In the genomic region with DNA sequence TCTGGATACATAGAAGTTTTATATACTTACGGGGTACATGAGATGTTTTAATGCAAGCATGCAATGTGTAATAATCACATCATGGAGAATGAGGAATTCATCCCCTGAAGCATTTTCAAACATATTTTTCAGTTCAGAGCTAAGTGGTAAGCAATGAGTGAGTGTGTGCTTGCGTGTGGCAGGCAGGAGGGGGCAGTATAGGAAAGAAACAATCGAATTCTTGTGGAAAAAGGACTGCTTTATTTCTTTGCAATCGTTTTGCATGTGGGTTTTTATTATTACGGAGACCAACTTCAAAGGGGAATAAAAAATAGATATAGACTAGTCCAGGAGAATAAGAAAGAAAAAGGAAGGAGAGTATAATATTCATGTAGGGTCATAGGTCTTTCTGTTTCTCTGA, we compare ENCODE assay signal across 8 cellular contexts.
A peak's percentile ranks its signal among the peaks of the same experiment; 100 is the strongest.
DNase-seq lines count a peak whose midpoint lies in the region; ATAC-seq and TF ChIP-seq lines count a peak whose summit lies in the region.

No MANE protein-coding gene starts in this region.

- TF ChIP-seq CTCF in AG04450 (IDR thresholded peaks at IDR 0.05; ENCODE audit: low read depth, low read length): peak; percentile 53
- peak; percentile 33 to 52 for TF ChIP-seq CTCF in fibroblast of lung (conservative IDR thresholded peaks at IDR 0.05 in 1 of 2, IDR thresholded peaks at IDR 0.05 in 1 of 2; ENCODE audit: low read depth in 1 of 2, low read length in 2 of 2)

- no peaks in the 10 kb centered on the region for H3K79me2 ChIP-seq in fibroblast of lung (ENCODE audit: control insufficient read depth, insufficient read depth, low read length)

- no peaks in the 10 kb centered on the region for H4K20me1 ChIP-seq in fibroblast of lung (ENCODE audit: control insufficient read depth, extremely low read depth, insufficient read depth, low read length)

- no peak overlapping the region for H3K27ac ChIP-seq in AG04450 (ENCODE audit: low read depth, low read length)
- H3K27ac ChIP-seq in fibroblast of lung (ENCODE audit: insufficient read depth, low read length): no peak overlapping the region

- no peak overlapping the region for H3K9ac ChIP-seq in fibroblast of lung (ENCODE audit: insufficient read depth, low read length)

- no peaks in the 10 kb centered on the region for H3K4me1 ChIP-seq in fibroblast of lung (ENCODE audit: control insufficient read depth, extremely low read depth, insufficient read depth, low read length)

- POLR2A ChIA-PET in AG04450 (lab: Yijun Ruan, JAX): no interaction called here

- H3K36me3 ChIP-seq in fibroblast of lung (ENCODE audit: control insufficient read depth, insufficient read depth, low read length): no peaks in the 10 kb centered on the region

- H2AFZ ChIP-seq in fibroblast of lung (ENCODE audit: low read length): no peak overlapping the region

- DNase-seq in AG04450 (ENCODE audit: low read depth, low spot score) (no peak), Kasumi-1 (lab: John Stamatoyannopoulos, UW) (peak; percentile 45), fibroblast of lung (ENCODE audit: low read depth in 2 of 2) (peak in 1 of 2 donors; percentile 3), SHP77 treated with DMSO at 0.1 percent for 48 hours (lab: John Stamatoyannopoulos, UW) (no peak)
- no peak for DNase-seq in activated CD8-positive, alpha-beta memory T cell treated with anti-CD3 and anti-CD28 coated beads, Interleukin-2, amount 50 U/mL, for 4 hours

- peak; percentile 34 for ATAC-seq in GM18867 (IDR thresholded peaks at IDR 0.05; ENCODE audit: unreplicated experiment)
- no peak for ATAC-seq in GM21381 (IDR thresholded peaks at IDR 0.05; ENCODE audit: unreplicated experiment)
- ATAC-seq in GM18873 (IDR thresholded peaks at IDR 0.05; ENCODE audit: low FRiP score, unreplicated experiment): no peak

- H3K4me3 ChIP-seq in AG04450 (ENCODE audit: low read depth, low read length) (no peak overlapping the region), fibroblast of lung (replicated peaks in 1 of 4; ENCODE audit: control extremely low read depth in 1 of 4, insufficient read depth in 1 of 4, low read depth in 3 of 4, low read length in 4 of 4) (no peak overlapping the region)

- CTCF ChIA-PET in AG04450 (lab: Charles Lee): interaction anchor here (0.6 to 1.7 kb wide), 6 partner anchors 8 to 233 kb away, joined by 3 to 9 read pairs (median 4); no protein-coding TSS in a partner anchor

- H3K27me3 ChIP-seq in AG04450 (ENCODE audit: control insufficient read depth, insufficient read depth, low read length) (no peaks in the 10 kb centered on the region), fibroblast of lung (ENCODE audit: control insufficient read depth, insufficient read depth, low read length) (no peaks in the 10 kb centered on the region)

- H3K9me3 ChIP-seq in AG04450 (ENCODE audit: control insufficient read depth, insufficient read depth, low read length): peaks cover 3% of the 10 kb centered on the region; the same call in 1 of the 2 replicates
- no peaks in the 10 kb centered on the region for H3K9me3 ChIP-seq in fibroblast of lung (ENCODE audit: control insufficient read depth, insufficient read depth, low read depth, low read length)

- H3K4me2 ChIP-seq in fibroblast of lung (ENCODE audit: extremely low read depth, insufficient read depth, low read length): no peak overlapping the region

Comparison
In these comparisons a context has a peak if more than half of its experiments do, and no peak if none do; other contexts are left out.
1. DNase-seq: peak in Kasumi-1 (2 of 2); none in AG04450 (single experiment), SHP77 treated with DMSO at 0.1 percent for 48 hours (single experiment) and activated CD8-positive, alpha-beta memory T cell treated with anti-CD3 and anti-CD28 coated beads, Interleukin-2, amount 50 U/mL, for 4 hours (single experiment).